Comparison of ENCODE assay signal across 2 cellular contexts in the genomic region with DNA sequence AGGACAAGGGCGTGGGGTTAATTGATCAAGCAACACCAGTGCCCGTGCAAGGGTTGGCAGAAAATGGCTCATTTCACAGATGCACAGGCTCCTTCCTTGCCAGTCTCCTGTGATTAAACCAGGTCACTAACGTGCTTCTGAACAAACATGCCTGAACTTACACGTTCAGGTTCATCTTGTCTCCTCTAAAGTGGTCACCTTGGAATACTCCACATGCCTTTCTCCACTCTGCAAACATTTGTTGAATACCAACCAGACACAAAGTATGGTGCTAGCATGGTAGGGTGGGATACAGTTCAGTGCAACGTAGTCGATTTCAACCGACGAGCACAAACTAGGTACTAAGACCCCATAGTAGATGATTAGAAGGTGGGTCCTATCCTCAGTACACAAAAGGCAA.
TF ChIP-seq lines count a peak whose summit lies in the region.

No MANE protein-coding gene starts in this region.

TF ChIP-seq in HepG2, 621 proteins besides CTCF, POLR2A, EP300 and RAD21:
- peak; percentile 53; the same call in 1 of the 2 replicates for TF ChIP-seq ZNF205 (CRISPR knock-in tag; IDR thresholded peaks at IDR 0.05)
- TF ChIP-seq TEAD3 (CRISPR knock-in tag; optimal IDR thresholded peaks at IDR 0.05; ENCODE audit: borderline replicate concordance), result peak; percentile 53
- TF ChIP-seq KDM6A (CRISPR knock-in tag; IDR thresholded peaks at IDR 0.05; ENCODE audit: low read depth), result no peak
- TF ChIP-seq AGO2 (optimal IDR thresholded peaks at IDR 0.05; ENCODE audit: low read depth, low read length), result no peak
- TF ChIP-seq ZNF549 (CRISPR knock-in tag; IDR thresholded peaks at IDR 0.05), result no peak
- TF ChIP-seq SPEN (CRISPR knock-in tag; IDR thresholded peaks at IDR 0.05; ENCODE audit: low read depth), result no peak
TF ChIP-seq in HepG2: peak in this region for 2.

TF ChIP-seq in H1, 55 proteins besides CTCF, POLR2A, EP300 and RAD21:
- TF ChIP-seq, protein P1, sequence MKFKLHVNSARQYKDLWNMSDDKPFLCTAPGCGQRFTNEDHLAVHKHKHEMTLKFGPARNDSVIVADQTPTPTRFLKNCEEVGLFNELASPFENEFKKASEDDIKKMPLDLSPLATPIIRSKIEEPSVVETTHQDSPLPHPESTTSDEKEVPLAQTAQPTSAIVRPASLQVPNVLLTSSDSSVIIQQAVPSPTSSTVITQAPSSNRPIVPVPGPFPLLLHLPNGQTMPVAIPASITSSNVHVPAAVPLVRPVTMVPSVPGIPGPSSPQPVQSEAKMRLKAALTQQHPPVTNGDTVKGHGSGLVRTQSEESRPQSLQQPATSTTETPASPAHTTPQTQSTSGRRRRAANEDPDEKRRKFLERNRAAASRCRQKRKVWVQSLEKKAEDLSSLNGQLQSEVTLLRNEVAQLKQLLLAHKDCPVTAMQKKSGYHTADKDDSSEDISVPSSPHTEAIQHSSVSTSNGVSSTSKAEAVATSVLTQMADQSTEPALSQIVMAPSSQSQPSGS (IDR thresholded peaks at IDR 0.05; ENCODE audit: low read length), result no peak
- TF ChIP-seq ZNF274 (IDR thresholded peaks at IDR 0.05; ENCODE audit: borderline replicate concordance, extremely low read depth, low read length), result no peak
